12 cellular contexts compared by ENCODE assay signal in the genomic region with DNA sequence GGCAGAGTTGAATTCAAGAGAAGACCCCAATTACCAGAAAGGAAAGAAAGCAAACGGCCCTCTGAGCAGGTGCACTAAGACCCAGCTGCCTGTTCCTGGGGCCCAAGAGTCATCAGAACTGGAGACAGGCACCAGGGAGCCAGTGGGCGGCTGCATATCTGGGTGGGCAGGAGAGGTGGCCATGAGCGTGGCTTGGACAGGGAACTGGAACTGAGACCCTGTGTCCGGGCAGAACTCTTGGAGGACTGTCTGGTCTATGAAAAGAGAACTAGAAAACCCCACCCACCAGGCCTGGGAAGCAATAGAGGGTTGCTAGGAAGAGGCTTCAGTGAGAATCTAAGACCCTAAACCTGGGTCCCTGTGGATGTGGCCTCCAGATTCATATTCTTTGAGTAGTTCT.
DNase-seq lines count a peak whose midpoint lies in the region; ATAC-seq and TF ChIP-seq lines count a peak whose summit lies in the region.
"Had no signal": no experiment of that assay in that cellular context is flagged by ENCODE, and none has a peak within 500 bp of the region (broad histone marks: within the 10 kb centered on the region; RNA-seq: fewer than 3 reads in every experiment).

No MANE protein-coding gene starts in this region.

- no peak for TF ChIP-seq EP300 in stomach (IDR thresholded peaks at IDR 0.05)

- intact Hi-C loops in left lung (cut with DNase I), result no loop called here
- intact Hi-C loops in stomach (cut with DNase I; ENCODE audit: low total_unique reads), result no loop called here

- peaks cover 21% of the 10 kb centered on the region for H3K27me3 Mint-ChIP-seq in activated T-cell treated with anti-CD3 and anti-CD28 coated beads, Interleukin-2, amount 50 U/mL, for 72 hours (ENCODE audit: low read depth)

- H3K27ac Mint-ChIP-seq in activated T-cell treated with anti-CD3 and anti-CD28 coated beads, Interleukin-2, amount 50 U/mL, for 72 hours, result no peak overlapping the region

- TF ChIP-seq CTCF in left lung (IDR thresholded peaks at IDR 0.05), result no peak
- no peak for TF ChIP-seq CTCF in stomach (IDR thresholded peaks at IDR 0.05)

- H3K9me3 Mint-ChIP-seq in activated T-cell treated with anti-CD3 and anti-CD28 coated beads, Interleukin-2, amount 50 U/mL, for 72 hours, result peaks cover 2% of the 10 kb centered on the region in 2 donors

- H3K27ac ChIP-seq in KOPT-K1 (ENCODE audit: low read depth, low read length, poor library complexity, severe bottlenecking) (peak overlapping the region; percentile 37), left lung (peak overlapping the region; percentile 34 to 69), stomach (peak overlapping the region in 4 of 5 donors; percentile 41 to 53 (median 51))

- no peak overlapping the region for H3K4me3 ChIP-seq in left lung
- H3K4me3 ChIP-seq in stomach, result no peak overlapping the region
- H3K4me3 ChIP-seq: thyroid gland had no signal

- H3K4me3 Mint-ChIP-seq in activated T-cell treated with anti-CD3 and anti-CD28 coated beads, Interleukin-2, amount 50 U/mL, for 72 hours, result peak overlapping the region; percentile 75 to 80

- ATAC-seq in activated T-cell treated with anti-CD3 and anti-CD28 coated beads, Interleukin-2, amount 50 U/mL, for 72 hours (replicated peaks in 1 of 2), result no peak
- ATAC-seq in left lung (no peak), HG03457 (IDR thresholded peaks at IDR 0.05; ENCODE audit: unreplicated experiment) (no peak)

- peaks cover 17 to 98% of the 10 kb centered on the region in 2 donors for H3K4me1 ChIP-seq in left lung
- H3K4me1 ChIP-seq in stomach, result peaks cover 0 to 63% (median 36%) of the 10 kb centered on the region in 4 donors

- 82 to 93% (median 90%) methylated on average over 4 of the region's 4 CpGs for WGBS in stomach, 5 donors

- DNase-seq in activated T-cell treated with anti-CD3 and anti-CD28 coated beads, Interleukin-2, amount 50 U/mL, for 72 hours, result no peak
- DNase-seq in activated T-cell treated with anti-CD3 and anti-CD28 coated beads, Interleukin-2, amount 50 U/mL, for 48 hours, result no peak
- DNase-seq in left lung (no peak), stomach (peak; percentile 25), NCI-H1436 (lab: John Stamatoyannopoulos, UW) (no peak)
- no peak for DNase-seq in activated CD4-positive, alpha-beta T cell treated with anti-CD3 and anti-CD28 coated beads, Interleukin-2, amount 50 U/mL, for 48 hours
- DNase-seq: DMS53, NCI-H226, thyroid gland had no signal

- H3K27me3 ChIP-seq in left lung (no peaks in the 10 kb centered on the region), stomach (no peaks in the 10 kb centered on the region)
- H3K27me3 ChIP-seq: ascending aorta, thyroid gland had no signal

- H3K4me1 Mint-ChIP-seq in activated T-cell treated with anti-CD3 and anti-CD28 coated beads, Interleukin-2, amount 50 U/mL, for 72 hours (ENCODE audit: low read depth), result peaks cover 86% of the 10 kb centered on the region

- TF ChIP-seq POLR2A in stomach (IDR thresholded peaks at IDR 0.05), result no peak

- H3K9me3 ChIP-seq in KOPT-K1 (ENCODE audit: insufficient read depth, low read length, poor library complexity, severe bottlenecking), result peaks cover 12% of the 10 kb centered on the region
- H3K9me3 ChIP-seq in left lung, result no peaks in the 10 kb centered on the region
- peaks cover 0 to 4% (median 2%) of the 10 kb centered on the region in 4 donors for H3K9me3 ChIP-seq in stomach
- H3K9me3 ChIP-seq: thyroid gland had no signal

- peaks cover 3 to 8% of the 10 kb centered on the region in 2 donors for H3K36me3 Mint-ChIP-seq in activated T-cell treated with anti-CD3 and anti-CD28 coated beads, Interleukin-2, amount 50 U/mL, for 72 hours (ENCODE audit: insufficient read depth in 2 of 2)

- H3K36me3 ChIP-seq in KOPT-K1 (ENCODE audit: insufficient read depth, low read length) (peaks cover 27% of the 10 kb centered on the region), left lung (no peaks in the 10 kb centered on the region), stomach (no peaks in the 10 kb centered on the region)
- H3K36me3 ChIP-seq: ascending aorta, thyroid gland had no signal
